ENCODE assay signal across 19 cellular contexts in the genomic region with DNA sequence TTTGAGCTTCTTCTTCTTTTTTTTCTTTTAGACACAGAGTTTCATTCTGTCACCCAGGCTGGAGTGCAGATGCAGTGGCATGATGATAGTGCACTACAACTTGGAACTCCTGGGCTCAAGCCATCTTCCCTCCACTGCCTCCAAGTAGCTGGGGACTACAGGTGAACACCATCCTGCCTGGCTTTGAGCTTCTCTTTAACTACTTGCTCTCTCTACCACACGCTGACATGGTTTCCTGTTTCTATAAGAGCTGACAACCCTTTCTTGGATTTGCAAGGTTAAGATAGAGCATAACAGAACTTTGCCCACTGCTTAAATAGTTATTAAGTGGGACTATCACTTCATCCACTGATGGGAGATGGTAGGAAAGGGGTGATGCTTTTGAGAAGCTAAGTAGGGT.
DNase-seq lines count a peak whose midpoint lies in the region; ATAC-seq and TF ChIP-seq lines count a peak whose summit lies in the region.
"Had no signal": no experiment of that assay in that cellular context is flagged by ENCODE, and none has a peak within 500 bp of the region (broad histone marks: within the 10 kb centered on the region; RNA-seq: fewer than 3 reads in every experiment).

No MANE protein-coding gene starts in this region.

- 67 to 89% (median 75%) methylated on average over 1 of the region's 1 CpG for WGBS in stomach, 5 donors
- 92 to 97% methylated on average over 1 of the region's 1 CpG for WGBS in aorta, 2 donors

- POLR2A ChIA-PET in HCT116 (lab: Charles Lee), result interaction anchor here (1.4 to 1.9 kb wide), 4 partner anchors 12 to 83 kb away, joined by 3 to 9 read pairs (median 6); no protein-coding TSS in a partner anchor
- POLR2A ChIA-PET in activated CD8-positive, alpha-beta T cell treated with anti-CD3 and anti-CD28 coated beads, Interleukin-2, amount 10 ng/mL, durations not matched to agents 7 days and 5 days (lab: Charles Lee), result interaction anchor here (0.7 to 2.8 kb wide), 7 partner anchors 14 to 87 kb away, joined by 3 to 18 read pairs (median 4); no protein-coding TSS in a partner anchor

- no peaks in the 10 kb centered on the region for H3K9me3 Mint-ChIP-seq in activated CD8-positive, alpha-beta memory T cell treated with anti-CD3 and anti-CD28 coated beads, Interleukin-2, amount 10 ng/mL, durations not matched to agents 7 days and 5 days (ENCODE audit: low read depth)
- no peaks in the 10 kb centered on the region for H3K9me3 Mint-ChIP-seq in activated CD8-positive, alpha-beta T cell treated with anti-CD3 and anti-CD28 coated beads, Interleukin-2, amount 10 ng/mL, durations not matched to agents 7 days and 5 days (ENCODE audit: insufficient read depth)
- H3K9me3 Mint-ChIP-seq: dendritic cell treated with granulocyte-macrophage colony-stimulating factor and Interleukin-4, amounts not matched to agents 40 ng/mL and 50 ng/mL, for 4 days; IgD-negative memory B cell had no signal

- H3K27me3 ChIP-seq in HCT116 (ENCODE audit: insufficient read depth, low read length), result no peaks in the 10 kb centered on the region
- no peaks in the 10 kb centered on the region for H3K27me3 ChIP-seq in gastrocnemius medialis
- no peaks in the 10 kb centered on the region for H3K27me3 ChIP-seq in stomach
- H3K27me3 ChIP-seq in aorta (ENCODE audit: control insufficient read depth in 1 of 2, insufficient read depth in 2 of 2, low read length in 1 of 2), result no peaks in the 10 kb centered on the region
- H3K27me3 ChIP-seq: BLaER1 had no signal

- H2AFZ ChIP-seq in HCT116 (ENCODE audit: low read depth, low read length, poor library complexity, severe bottlenecking), result no peak overlapping the region

- H3K36me3 Mint-ChIP-seq in activated CD8-positive, alpha-beta memory T cell treated with anti-CD3 and anti-CD28 coated beads, Interleukin-2, amount 10 ng/mL, durations not matched to agents 7 days and 5 days, result peaks cover 4% of the 10 kb centered on the region
- peaks cover 3% of the 10 kb centered on the region for H3K36me3 Mint-ChIP-seq in activated CD8-positive, alpha-beta T cell treated with anti-CD3 and anti-CD28 coated beads, Interleukin-2, amount 10 ng/mL, durations not matched to agents 7 days and 5 days (ENCODE audit: low read depth)

- no TSS peak for BruUV-seq in HCT116 (replicated peaks; lab: Mats Ljungman, UMichigan)

- H3K9me2 ChIP-seq in HCT116 (ENCODE audit: insufficient read depth), result no peaks in the 10 kb centered on the region

- no peak overlapping the region for H3K4me3 ChIP-seq in HCT116 (replicated peaks in 1 of 2; ENCODE audit: low read depth in 1 of 2, low read length in 2 of 2)
- H3K4me3 ChIP-seq in gastrocnemius medialis, result no peak overlapping the region
- H3K4me3 ChIP-seq in stomach, result no peak overlapping the region
- no peak overlapping the region for H3K4me3 ChIP-seq in aorta (ENCODE audit: low read length in 2 of 2)
- H3K4me3 ChIP-seq: BLaER1 had no signal

- no peak for DNase-seq in activated CD8-positive, alpha-beta memory T cell treated with anti-CD3 and anti-CD28 coated beads, Interleukin-2, amount 10 ng/mL, durations not matched to agents 7 days and 5 days
- DNase-seq in activated CD8-positive, alpha-beta memory T cell treated with anti-CD3 and anti-CD28 coated beads, Interleukin-2, amount 50 U/mL, for 4 hours, result no peak
- DNase-seq in HCT116 (ENCODE audit: low read depth, low spot score) (no peak), gastrocnemius medialis (no peak), NCI-H1417 treated with DMSO at 0.1 percent for 48 hours (lab: John Stamatoyannopoulos, UW) (no peak), stomach (no peak), aorta (no peak)
- no peak for DNase-seq in activated CD8-positive, alpha-beta T cell treated with anti-CD3 and anti-CD28 coated beads, Interleukin-2, amount 10 ng/mL, durations not matched to agents 7 days and 5 days
- DNase-seq: activated CD4-positive, alpha-beta T cell treated with anti-CD3 and anti-CD28 coated beads, Interleukin-2, amount 50 U/mL, for 4 hours; GF-D8; NCI-H1694; NCI-H2171 treated with DMSO at 0.1 percent for 48 hours; NCI-H69; Right ventricle myocardium superior; stimulated activated CD4-positive, alpha-beta T cell treated with anti-CD3 and anti-CD28 coated beads, Interleukin-12 subunit alpha, Interleukin-12 subunit beta, amount 100 ng/mL, for 4 hours had no signal

- intact Hi-C loops in HCT116 (cut with micrococcal nuclease), result loop anchor here (5.0 kb wide), 1 partner anchor 88 kb away; no protein-coding TSS in a partner anchor
- intact Hi-C loops in gastrocnemius medialis (cut with DNase I; ENCODE audit: low total_unique reads), result loop anchor here (5.0 kb wide), 2 partner anchors 102 to 207 kb away; no protein-coding TSS in a partner anchor
- intact Hi-C loops in stomach (cut with DNase I; ENCODE audit: low total_unique reads), result no loop called here
- intact Hi-C loops in aorta (cut with DNase I), result no loop called here

- no peak for ATAC-seq in activated CD8-positive, alpha-beta memory T cell treated with anti-CD3 and anti-CD28 coated beads, Interleukin-2, amount 10 ng/mL, durations not matched to agents 7 days and 5 days
- no peak for ATAC-seq in HCT116
- peak; percentile 31 for ATAC-seq in activated CD8-positive, alpha-beta T cell treated with anti-CD3 and anti-CD28 coated beads, Interleukin-2, amount 10 ng/mL, durations not matched to agents 7 days and 5 days
- no peak for ATAC-seq in gastrocnemius medialis
- no peak for ATAC-seq in aorta (ENCODE audit: low FRiP score)

- H3K9ac ChIP-seq in HCT116 (ENCODE audit: low read length), result peak overlapping the region; percentile 51; the same call in 1 of the 2 replicates
- H3K9ac ChIP-seq: BLaER1 had no signal

- H3K27ac ChIP-seq in HCT116 (ENCODE audit: low read depth, low read length) (peak overlapping the region; percentile 80), gastrocnemius medialis (peak overlapping the region; percentile 5 to 60 (median 50)), stomach (peak overlapping the region in 2 of 5 donors; percentile 54 to 57), aorta (ENCODE audit: low read depth in 1 of 2, low read length in 2 of 2) (no peak overlapping the region)
- H3K27ac ChIP-seq: BLaER1, HL-60 had no signal

- no peak for TF ChIP-seq EP300 in stomach (IDR thresholded peaks at IDR 0.05)

- no peaks in the 10 kb centered on the region for H3K9me3 ChIP-seq in HCT116 (ENCODE audit: control insufficient read depth in 1 of 2, insufficient read depth in 1 of 2, low read depth in 1 of 2, low read length in 2 of 2)
- H3K9me3 ChIP-seq in gastrocnemius medialis, result no peaks in the 10 kb centered on the region
- no peaks in the 10 kb centered on the region for H3K9me3 ChIP-seq in stomach
- H3K9me3 ChIP-seq in aorta (ENCODE audit: control insufficient read depth, low read length), result no peaks in the 10 kb centered on the region
- H3K9me3 ChIP-seq: BLaER1 had no signal

- H3K36me3 ChIP-seq in HCT116 (ENCODE audit: control insufficient read depth in 1 of 2, insufficient read depth in 2 of 2, low read length in 2 of 2) (no peaks in the 10 kb centered on the region), gastrocnemius medialis (no peaks in the 10 kb centered on the region), stomach (no peaks in the 10 kb centered on the region), aorta (ENCODE audit: control insufficient read depth in 1 of 2, insufficient read depth in 2 of 2, low read length in 1 of 2) (no peaks in the 10 kb centered on the region)
- H3K36me3 ChIP-seq: BLaER1 had no signal

- TF ChIP-seq POLR2A in HCT116 (IDR thresholded peaks at IDR 0.05; ENCODE audit: borderline replicate concordance, extremely low read depth, insufficient read depth, insufficient read length), result no peak
- no peak for TF ChIP-seq POLR2A in gastrocnemius medialis (IDR thresholded peaks at IDR 0.05)
- TF ChIP-seq POLR2A in stomach (IDR thresholded peaks at IDR 0.05), result no peak

- peaks cover 80 to 93% of the 10 kb centered on the region in 2 experiments for H3K4me1 ChIP-seq in HCT116 (ENCODE audit: control insufficient read depth in 1 of 2, insufficient read depth in 2 of 2, low read length in 2 of 2)
- H3K4me1 ChIP-seq in gastrocnemius medialis, result peaks cover 40 to 48% of the 10 kb centered on the region in 2 donors
- peaks cover 11 to 59% (median 35%) of the 10 kb centered on the region in 4 donors for H3K4me1 ChIP-seq in stomach
- H3K4me1 ChIP-seq in aorta (ENCODE audit: control insufficient read depth in 1 of 2, insufficient read depth in 2 of 2, low read length in 2 of 2), result peaks cover 4 to 8% of the 10 kb centered on the region in 2 donors

- in situ Hi-C loops in gastrocnemius medialis (cut with MboI; ENCODE audit: low sequenced_read_pairs in 4 of 4), result no loop called here

- CTCF ChIA-PET in activated CD8-positive, alpha-beta memory T cell treated with anti-CD3 and anti-CD28 coated beads, Interleukin-2, amount 10 ng/mL, durations not matched to agents 7 days and 5 days (lab: Charles Lee), result interaction anchor here (0.9 to 2.5 kb wide), 3 partner anchors 15 to 67 kb away, joined by 3 to 9 read pairs (median 6); no protein-coding TSS in a partner anchor
- CTCF ChIA-PET in HCT116 (lab: Charles Lee), result no interaction called here
- CTCF ChIA-PET in activated CD8-positive, alpha-beta T cell treated with anti-CD3 and anti-CD28 coated beads, Interleukin-2, amount 10 ng/mL, durations not matched to agents 7 days and 5 days (lab: Charles Lee), result interaction anchor here (1.1 to 1.5 kb wide), 4 partner anchors 16 to 207 kb away, joined by 3 to 6 read pairs (median 4); no protein-coding TSS in a partner anchor

- H3K79me2 ChIP-seq in HCT116 (ENCODE audit: insufficient read depth, low read length), result peaks cover 7% of the 10 kb centered on the region; the same call in 1 of the 2 replicates

- TF ChIP-seq CTCF in HCT116 (IDR thresholded peaks at IDR 0.05 in 2 of 3, conservative IDR thresholded peaks at IDR 0.05 in 1 of 3; ENCODE audit: borderline replicate concordance in 1 of 3, insufficient read depth in 1 of 3, low read depth in 2 of 3, low read length in 2 of 3) (no peak), gastrocnemius medialis (IDR thresholded peaks at IDR 0.05 in 4 of 5, conservative IDR thresholded peaks at IDR 0.05 in 1 of 5) (no peak), stomach (IDR thresholded peaks at IDR 0.05) (no peak)

- RAD21 ChIA-PET in HCT116 (lab: Charles Lee; ENCODE audit: low non-redundant PET in 1 of 2, low total read pairs in 2 of 2, uncharacterized antibody in 2 of 2, unreplicated experiment in 2 of 2), result no interaction called here

- peak overlapping the region; percentile 52 for H3K27ac Mint-ChIP-seq in activated CD8-positive, alpha-beta memory T cell treated with anti-CD3 and anti-CD28 coated beads, Interleukin-2, amount 10 ng/mL, durations not matched to agents 7 days and 5 days
- H3K27ac Mint-ChIP-seq in activated CD8-positive, alpha-beta T cell treated with anti-CD3 and anti-CD28 coated beads, Interleukin-2, amount 10 ng/mL, durations not matched to agents 7 days and 5 days, result peak overlapping the region; percentile 73
- H3K27ac Mint-ChIP-seq: dendritic cell treated with granulocyte-macrophage colony-stimulating factor and Interleukin-4, amounts not matched to agents 40 ng/mL and 50 ng/mL, for 4 days had no signal

- peak overlapping the region; percentile 71 for H3K4me2 ChIP-seq in HCT116 (ENCODE audit: low read length)
- H3K4me2 ChIP-seq: BLaER1 had no signal

- H3K4me3 Mint-ChIP-seq in activated CD8-positive, alpha-beta memory T cell treated with anti-CD3 and anti-CD28 coated beads, Interleukin-2, amount 10 ng/mL, durations not matched to agents 7 days and 5 days, result no peak overlapping the region
- no peak overlapping the region for H3K4me3 Mint-ChIP-seq in activated CD8-positive, alpha-beta T cell treated with anti-CD3 and anti-CD28 coated beads, Interleukin-2, amount 10 ng/mL, durations not matched to agents 7 days and 5 days
- H3K4me3 Mint-ChIP-seq: dendritic cell treated with granulocyte-macrophage colony-stimulating factor and Interleukin-4, amounts not matched to agents 40 ng/mL and 50 ng/mL, for 4 days had no signal

- no peak for TF ChIP-seq RAD21 in HCT116 (IDR thresholded peaks at IDR 0.05; ENCODE audit: low read depth)

- peaks cover 2% of the 10 kb centered on the region for H3K27me3 Mint-ChIP-seq in activated CD8-positive, alpha-beta memory T cell treated with anti-CD3 and anti-CD28 coated beads, Interleukin-2, amount 10 ng/mL, durations not matched to agents 7 days and 5 days
- no peaks in the 10 kb centered on the region for H3K27me3 Mint-ChIP-seq in activated CD8-positive, alpha-beta T cell treated with anti-CD3 and anti-CD28 coated beads, Interleukin-2, amount 10 ng/mL, durations not matched to agents 7 days and 5 days (ENCODE audit: low read depth)
- H3K27me3 Mint-ChIP-seq: dendritic cell treated with granulocyte-macrophage colony-stimulating factor and Interleukin-4, amounts not matched to agents 40 ng/mL and 50 ng/mL, for 4 days; IgD-negative memory B cell had no signal

- H4K20me1 ChIP-seq in HCT116 (ENCODE audit: insufficient read depth), result no peaks in the 10 kb centered on the region
- H4K20me1 ChIP-seq: BLaER1 had no signal

- peaks cover 54% of the 10 kb centered on the region for H3K4me1 Mint-ChIP-seq in activated CD8-positive, alpha-beta memory T cell treated with anti-CD3 and anti-CD28 coated beads, Interleukin-2, amount 10 ng/mL, durations not matched to agents 7 days and 5 days
- H3K4me1 Mint-ChIP-seq in activated CD8-positive, alpha-beta T cell treated with anti-CD3 and anti-CD28 coated beads, Interleukin-2, amount 10 ng/mL, durations not matched to agents 7 days and 5 days (ENCODE audit: low read depth), result peaks cover 65% of the 10 kb centered on the region

Comparison
In these comparisons a context has a peak if more than half of its experiments do, and no peak if none do; other contexts are left out.
1. H3K27ac ChIP-seq: peak in HCT116 (single experiment) and gastrocnemius medialis (4 of 4); none in aorta (0 of 2).
2. intact Hi-C loops: an anchor here in HCT116 (5.0 kb wide) and gastrocnemius medialis (5.0 kb wide); none called in stomach and aorta.